8 cellular contexts compared by ENCODE assay signal in the genomic region with DNA sequence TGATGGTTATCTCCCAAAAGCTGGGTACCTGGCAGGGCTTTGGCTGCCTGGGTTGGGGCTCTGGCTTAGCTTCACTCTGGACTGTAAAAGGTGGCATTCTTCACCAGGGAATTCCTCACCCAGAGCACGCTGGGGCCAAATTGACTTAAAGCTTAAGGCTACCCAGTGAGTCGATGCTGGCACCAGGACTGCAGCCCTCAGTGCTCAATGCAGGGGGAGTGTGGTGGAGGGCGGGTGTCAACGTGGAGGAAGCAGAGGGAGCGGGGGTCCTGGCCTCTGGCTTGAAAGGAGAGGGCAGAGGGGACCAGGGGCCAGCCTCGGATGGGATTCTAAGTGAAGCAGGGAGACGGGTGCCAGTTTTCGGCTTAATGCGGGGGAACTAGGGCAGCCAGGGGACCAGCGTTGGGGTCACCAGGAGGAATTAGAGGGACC. TPM values are rescaled to one million over a fixed set of nuclear protein-coding genes. Genes with fewer than 3 reads are reported as not detected.
A peak's percentile ranks its signal among the peaks of the same experiment; 100 is the strongest.
DNase-seq lines count a peak whose midpoint lies in the region; TF ChIP-seq lines count a peak whose summit lies in the region.

No MANE protein-coding gene starts in this region.

- CTCF ChIA-PET in AG04449 (lab: Yijun Ruan, JAX), result interaction anchor here (0.6 to 0.9 kb wide), 2 partner anchors 45 to 84 kb away, joined by 3 to 4 read pairs; a partner anchor contains a TSS
- CTCF ChIA-PET in HEK293T (lab: Yijun Ruan, JAX), result interaction anchor here (0.5 kb wide), 1 partner anchor 18 kb away, joined by 8 read pairs; no protein-coding TSS in a partner anchor

- DNase-seq in AG04449 (ENCODE audit: low read depth, low spot score) (no peak), HEK293T (ENCODE audit: extremely low spot score) (peak; percentile 31), left kidney (ENCODE audit: low read depth, low spot score) (peak; percentile 28), type B pancreatic cell (ENCODE audit: extremely low spot score, unreplicated experiment) (no peak), UCSD-AML1 (lab: John Stamatoyannopoulos, UW; ENCODE audit: unreplicated experiment) (no peak), NCI-H2107 treated with DMSO at 0.1 percent for 48 hours (lab: John Stamatoyannopoulos, UW; ENCODE audit: unreplicated experiment) (no peak), NOMO-1 (lab: John Stamatoyannopoulos, UW; ENCODE audit: unreplicated experiment in 2 of 2) (no peak)

- H3K9me3 Mint-ChIP-seq in type B pancreatic cell, result no peaks in the 10 kb centered on the region

- no peaks in the 10 kb centered on the region for H3K4me1 Mint-ChIP-seq in type B pancreatic cell (ENCODE audit: unreplicated experiment)

- peak overlapping the region; percentile 78 for H3K27ac ChIP-seq in angular gyrus (ENCODE audit: low read depth, low read length)

- POLR2A ChIA-PET in AG04449 (lab: Yijun Ruan, JAX) (interaction anchor here (1.0 kb wide), 1 partner anchor 15 kb away, joined by 3 read pairs; no protein-coding TSS in a partner anchor), HEK293T (lab: Yijun Ruan, JAX) (interaction anchor here (0.7 to 2.4 kb wide), 9 partner anchors 8 to 46 kb away, joined by 3 to 8 read pairs (median 4); a partner anchor contains a TSS)

- no peaks in the 10 kb centered on the region for H3K36me3 Mint-ChIP-seq in type B pancreatic cell

- peak overlapping the region; percentile 83 for H3K4me3 Mint-ChIP-seq in type B pancreatic cell

- TF ChIP-seq CTCF in AG04449 (IDR thresholded peaks at IDR 0.05; ENCODE audit: insufficient read depth, low read length, missing control alignments) (no peak), type B pancreatic cell (conservative IDR thresholded peaks at IDR 0.05) (no peak)

- H3K4me3 ChIP-seq in AG04449 (ENCODE audit: low read depth, low read length), result peak overlapping the region; percentile 43

- H3K27ac Mint-ChIP-seq in type B pancreatic cell, result peak overlapping the region; percentile 75

- no peaks in the 10 kb centered on the region for H3K27me3 Mint-ChIP-seq in type B pancreatic cell

TF ChIP-seq in HEK293T, 16 proteins besides CTCF, POLR2A, EP300 and RAD21:
- no peak for TF ChIP-seq SUZ12 (IDR thresholded peaks at IDR 0.05)
- TF ChIP-seq SP1 (IDR thresholded peaks at IDR 0.05), result no peak
- TF ChIP-seq CTBP1 (IDR thresholded peaks at IDR 0.05; ENCODE audit: borderline replicate concordance), result no peak
- no peak for TF ChIP-seq FOXK2 (IDR thresholded peaks at IDR 0.05)
- no peak for TF ChIP-seq ELF4 (IDR thresholded peaks at IDR 0.05)
- TF ChIP-seq LEF1 (IDR thresholded peaks at IDR 0.05; ENCODE audit: borderline replicate concordance), result no peak
- TF ChIP-seq, protein P1, sequence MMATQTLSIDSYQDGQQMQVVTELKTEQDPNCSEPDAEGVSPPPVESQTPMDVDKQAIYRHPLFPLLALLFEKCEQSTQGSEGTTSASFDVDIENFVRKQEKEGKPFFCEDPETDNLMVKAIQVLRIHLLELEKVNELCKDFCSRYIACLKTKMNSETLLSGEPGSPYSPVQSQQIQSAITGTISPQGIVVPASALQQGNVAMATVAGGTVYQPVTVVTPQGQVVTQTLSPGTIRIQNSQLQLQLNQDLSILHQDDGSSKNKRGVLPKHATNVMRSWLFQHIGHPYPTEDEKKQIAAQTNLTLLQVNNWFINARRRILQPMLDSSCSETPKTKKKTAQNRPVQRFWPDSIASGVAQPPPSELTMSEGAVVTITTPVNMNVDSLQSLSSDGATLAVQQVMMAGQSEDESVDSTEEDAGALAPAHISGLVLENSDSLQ (IDR thresholded peaks at IDR 0.05), result no peak
- TF ChIP-seq FOXM1 (IDR thresholded peaks at IDR 0.05; ENCODE audit: borderline replicate concordance), result no peak
- TF ChIP-seq ZNF384 (IDR thresholded peaks at IDR 0.05), result no peak
- no peak for TF ChIP-seq HDGF (IDR thresholded peaks at IDR 0.05; ENCODE audit: borderline replicate concordance)
- no peak for TF ChIP-seq L3MBTL2 (conservative IDR thresholded peaks at IDR 0.05)
- no peak for TF ChIP-seq TARDBP (IDR thresholded peaks at IDR 0.05)
- TF ChIP-seq NFRKB (IDR thresholded peaks at IDR 0.05), result no peak
- no peak for TF ChIP-seq ARNT (IDR thresholded peaks at IDR 0.05)
- TF ChIP-seq FOXA1 (IDR thresholded peaks at IDR 0.05), result no peak
- no peak for TF ChIP-seq BHLHE40 (IDR thresholded peaks at IDR 0.05; ENCODE audit: borderline replicate concordance)

RNA-seq across cellular contexts. Expression of a gene that starts 0.4 kb away (rescaled TPM):
- total RNA-seq in type B pancreatic cell (ENCODE audit: low replicate concordance), result 59.2 and 63.8 TPM in 2 replicates

RNA-seq across cellular contexts. Expression of a gene that starts 6.5 kb away (rescaled TPM):
- total RNA-seq in type B pancreatic cell (ENCODE audit: low replicate concordance), result 105 and 159 TPM in 2 replicates

RNA-seq across cellular contexts. Expression of a gene that starts 14.6 kb away (rescaled TPM):
- 62.9 and 85.1 TPM in 2 replicates for total RNA-seq in type B pancreatic cell (ENCODE audit: low replicate concordance)

RNA-seq across cellular contexts. Expression of a gene that starts 15.0 kb away (rescaled TPM):
- total RNA-seq in type B pancreatic cell (ENCODE audit: low replicate concordance), result 105 and 159 TPM in 2 replicates

RNA-seq across cellular contexts. Expression of a gene that starts 32.2 kb away (rescaled TPM):
- total RNA-seq in type B pancreatic cell (ENCODE audit: low replicate concordance), result 30.5 and 46.1 TPM in 2 replicates

Comparison
In these comparisons a context has a peak if more than half of its experiments do, and no peak if none do; other contexts are left out.
1. DNase-seq: peak in HEK293T (single experiment) and left kidney (single experiment); none in AG04449 (single experiment), type B pancreatic cell (single experiment), UCSD-AML1 (single experiment), NCI-H2107 treated with DMSO at 0.1 percent for 48 hours (single experiment) and NOMO-1 (0 of 2).